ENCODE assay signal across 10 cellular contexts in the genomic region with DNA sequence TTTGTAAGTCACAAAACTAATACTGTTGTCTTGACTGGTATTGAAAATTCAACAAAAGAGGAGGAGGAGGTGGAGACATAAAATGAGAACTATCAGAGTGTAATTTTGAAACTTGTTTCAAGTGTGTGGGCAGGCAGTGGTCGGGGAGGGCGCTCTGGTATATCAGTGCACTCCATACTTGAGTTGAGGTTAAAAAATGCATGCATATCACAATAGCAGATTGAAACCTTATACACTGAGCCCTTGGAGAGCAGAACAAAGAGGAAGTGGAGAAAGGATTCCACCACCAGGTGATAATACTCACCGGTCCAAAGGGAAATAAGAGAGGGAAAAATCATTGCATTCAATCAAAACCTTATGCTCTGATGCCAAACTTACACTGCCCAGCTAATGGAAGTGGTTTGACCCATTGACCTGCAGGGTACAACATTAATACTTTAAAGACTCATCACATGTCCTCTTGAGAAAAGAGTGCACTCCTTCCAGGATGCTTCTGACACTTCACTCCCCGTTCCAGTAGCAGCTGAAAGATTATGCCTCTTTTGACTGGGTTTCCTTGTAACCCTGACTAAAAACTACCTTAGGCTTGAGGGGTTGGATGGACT.
DNase-seq lines count a peak whose midpoint lies in the region; ATAC-seq, FAIRE-seq and TF ChIP-seq lines count a peak whose summit lies in the region.
"Had no signal": no experiment of that assay in that cellular context is flagged by ENCODE, and none has a peak within 500 bp of the region (broad histone marks: within the 10 kb centered on the region; RNA-seq: fewer than 3 reads in every experiment).

No MANE protein-coding gene starts in this region.

- no peaks in the 10 kb centered on the region for H3K9me3 ChIP-seq in vagina
- H3K9me3 ChIP-seq: stomach had no signal

- H3K4me3 ChIP-seq in mesendoderm (ENCODE audit: low read length): no peak overlapping the region
- H3K4me3 ChIP-seq in vagina: no peak overlapping the region
- H3K4me3 ChIP-seq: stomach had no signal

- no peaks in the 10 kb centered on the region for H3K79me2 ChIP-seq in mesendoderm (ENCODE audit: control insufficient read depth, insufficient read depth, low read length)
- H3K79me2 ChIP-seq: parathyroid adenoma had no signal

- no peaks in the 10 kb centered on the region for H3K36me3 Mint-ChIP-seq in activated naive CD4-positive, alpha-beta T cell treated with anti-CD3 and anti-CD28 coated beads, Interleukin-2, amount 50 U/mL, for 72 hours

- TF ChIP-seq POLR2A in vagina (IDR thresholded peaks at IDR 0.05): no peak

- H3K56ac ChIP-seq in mesendoderm (ENCODE audit: low read length): no peak overlapping the region

- H3K4me2 ChIP-seq in mesendoderm (ENCODE audit: low read length): no peak overlapping the region

- H3K9me3 Mint-ChIP-seq in activated naive CD4-positive, alpha-beta T cell treated with anti-CD3 and anti-CD28 coated beads, Interleukin-2, amount 50 U/mL, for 72 hours: peaks cover 0 to 4% of the 10 kb centered on the region in 2 donors

- peak; percentile 66 for ATAC-seq in GM19372 (IDR thresholded peaks at IDR 0.05; ENCODE audit: low read depth, unreplicated experiment)
- ATAC-seq in HG03378 (IDR thresholded peaks at IDR 0.05; ENCODE audit: unreplicated experiment): peak; percentile 88
- peak; percentile 79 to 99 for ATAC-seq in activated naive CD4-positive, alpha-beta T cell treated with anti-CD3 and anti-CD28 coated beads, Interleukin-2, amount 50 U/mL, for 72 hours

- H4K5ac ChIP-seq in mesendoderm (ENCODE audit: low read length): no peak overlapping the region

- intact Hi-C loops in vagina (cut with DNase I): no loop called here

- no peak overlapping the region for H2BK120ac ChIP-seq in mesendoderm (ENCODE audit: low read depth, low read length)

- no peak overlapping the region for H2AK5ac ChIP-seq in mesendoderm (ENCODE audit: low read length)

- no peak overlapping the region for H3K4ac ChIP-seq in mesendoderm (ENCODE audit: low read depth, low read length)

- no peak overlapping the region for H3K23ac ChIP-seq in mesendoderm (ENCODE audit: low read length)

- no peaks in the 10 kb centered on the region for H3K79me1 ChIP-seq in mesendoderm (ENCODE audit: low read length)

- peak; percentile 17 for DNase-seq in GM10266 (ENCODE audit: extremely low spot score)
- peak in 1 of 2 donors; percentile 40 for DNase-seq in activated naive CD4-positive, alpha-beta T cell treated with anti-CD3 and anti-CD28 coated beads, Interleukin-2, amount 50 U/mL, for 72 hours (ENCODE audit: low spot score in 2 of 2)
- no peak for DNase-seq in GM19239 (ENCODE audit: insufficient read length, low spot score)
- no peak for DNase-seq in CD1c-positive myeloid dendritic cell (ENCODE audit: extremely low spot score)
- no peak for DNase-seq in mesendoderm
- no peak for DNase-seq in vagina (ENCODE audit: extremely low spot score in 2 of 2)
- DNase-seq: stomach had no signal

- TF ChIP-seq CTCF in GM10266 (IDR thresholded peaks at IDR 0.05; ENCODE audit: control insufficient read depth, insufficient read depth, low read depth, missing control alignments): no peak
- TF ChIP-seq CTCF in vagina (IDR thresholded peaks at IDR 0.05): no peak

- H3K27ac Mint-ChIP-seq in activated naive CD4-positive, alpha-beta T cell treated with anti-CD3 and anti-CD28 coated beads, Interleukin-2, amount 50 U/mL, for 72 hours: no peak overlapping the region

- H3K27ac ChIP-seq in mesendoderm (ENCODE audit: low read depth, low read length): no peak overlapping the region
- H3K27ac ChIP-seq in vagina: no peak overlapping the region
- H3K27ac ChIP-seq: parathyroid adenoma, stomach had no signal

- no peak overlapping the region for H3K18ac ChIP-seq in mesendoderm (ENCODE audit: low read length)

- no peak overlapping the region for H2BK5ac ChIP-seq in mesendoderm (ENCODE audit: low read length)

- H3K4me1 ChIP-seq in mesendoderm (ENCODE audit: control insufficient read depth, low read depth, low read length): no peaks in the 10 kb centered on the region
- H3K4me1 ChIP-seq in vagina: peaks cover 12% of the 10 kb centered on the region
- H3K4me1 ChIP-seq: parathyroid adenoma had no signal

- WGBS in mesendoderm (ENCODE audit: extremely low coverage, insufficient coverage, low lambda C conversion rate): no CpG with 5 or more reads among the region's 4 CpGs

- no peak overlapping the region for H2BK15ac ChIP-seq in mesendoderm (replicated peaks; ENCODE audit: low read depth)

- no peak overlapping the region for H3K9ac ChIP-seq in mesendoderm (ENCODE audit: low read length)
- H3K9ac ChIP-seq: parathyroid adenoma had no signal

- no peak for FAIRE-seq in GM19239 (lab: Jason Lieb, UNC)

- no peaks in the 10 kb centered on the region for H3K36me3 ChIP-seq in mesendoderm (ENCODE audit: control insufficient read depth, insufficient read depth, low read length)
- no peaks in the 10 kb centered on the region for H3K36me3 ChIP-seq in vagina
- H3K36me3 ChIP-seq: stomach had no signal

- H3K27me3 ChIP-seq in mesendoderm (ENCODE audit: insufficient read depth, low read length, poor library complexity) (no peaks in the 10 kb centered on the region), vagina (no peaks in the 10 kb centered on the region)
- H3K27me3 ChIP-seq: stomach had no signal

- no peak overlapping the region for H4K8ac ChIP-seq in mesendoderm (ENCODE audit: low read depth, low read length)
